ENCODE assay signal across 22 cellular contexts in genomic region chr15:58589047-58589446, GRCh38.
"Had no signal": no experiment of that assay in that cellular context is flagged by ENCODE, and none has a peak within 500 bp of the region (broad histone marks: within the 10 kb centered on the region; RNA-seq: fewer than 3 reads in every experiment).

No MANE protein-coding gene starts in this region.

- H3K9ac ChIP-seq: neural progenitor cell had no signal

- FAIRE-seq: endothelial cell of umbilical vein had no signal

- H3K27ac ChIP-seq: coronary artery, hepatocyte, lower lobe of right lung, neural progenitor cell, ovary, tibial artery, upper lobe of right lung, vagina had no signal

- H3K4me1 ChIP-seq: neural progenitor cell, tibial artery, vagina had no signal

- H3K27me3 Mint-ChIP-seq: stimulated activated naive CD8-positive, alpha-beta T cell treated with anti-CD3 and anti-CD28 coated beads, Interleukin-15, Interleukin-2, amounts not matched to agents 100 ng/mL and 50 ng/mL, for 24 hours had no signal

- ATAC-seq: lower lobe of right lung; right cardiac atrium; stimulated activated memory B cell treated with anti-CD40 and anti-IgM and Interleukin-4, amounts not matched to agents 10 μg/mL and 1 μg/mL and 100 μg/mL, for 72 hours; upper lobe of right lung had no signal

- H3K4me3 ChIP-seq: coronary artery, hepatocyte, lower lobe of right lung, neural progenitor cell, ovary, tibial artery, upper lobe of right lung, vagina had no signal

- DNase-seq: effector CD4-positive, alpha-beta T cell; endodermal cell; erythroblast; foreskin melanocyte; head of caudate nucleus; lower lobe of right lung; naive B cell; nucleus accumbens; ovary; right cardiac atrium; stimulated activated CD4-positive, alpha-beta T cell treated with anti-CD3 and anti-CD28 coated beads, Interleukin-4, amount 100 ng/mL, for 1 hour; stimulated activated CD8-positive, alpha-beta memory T cell treated with anti-CD3 and anti-CD28 coated beads, Interleukin-4, amount 100 ng/mL, for 48 hours; tibial artery; upper lobe of right lung had no signal

- H3K27me3 ChIP-seq: hepatocyte, neural progenitor cell, ovary, upper lobe of right lung, vagina had no signal

- H3K36me3 Mint-ChIP-seq: naive B cell had no signal

- H3K9me3 ChIP-seq: lower lobe of right lung, ovary, tibial artery, upper lobe of right lung, vagina had no signal

- H3K27ac Mint-ChIP-seq: memory B cell; neural progenitor cell; stimulated activated memory B cell treated with anti-CD40 and anti-IgM and Interleukin-4, amounts not matched to agents 10 μg/mL and 1 μg/mL and 100 μg/mL, for 72 hours; stimulated activated naive CD8-positive, alpha-beta T cell treated with anti-CD3 and anti-CD28 coated beads, Interleukin-15, Interleukin-2, amounts not matched to agents 100 ng/mL and 50 ng/mL, for 24 hours had no signal

- H3K4me3 Mint-ChIP-seq: endodermal cell; memory B cell; naive B cell; neural progenitor cell; stimulated activated memory B cell treated with anti-CD40 and anti-IgM and Interleukin-4, amounts not matched to agents 10 μg/mL and 1 μg/mL and 100 μg/mL, for 72 hours; stimulated activated naive CD8-positive, alpha-beta T cell treated with anti-CD3 and anti-CD28 coated beads, Interleukin-15, Interleukin-2, amounts not matched to agents 100 ng/mL and 50 ng/mL, for 24 hours had no signal

- H3K9me3 Mint-ChIP-seq: endodermal cell; stimulated activated memory B cell treated with anti-CD40 and anti-IgM and Interleukin-4, amounts not matched to agents 10 μg/mL and 1 μg/mL and 100 μg/mL, for 72 hours; stimulated activated naive CD8-positive, alpha-beta T cell treated with anti-CD3 and anti-CD28 coated beads, Interleukin-15, Interleukin-2, amounts not matched to agents 100 ng/mL and 50 ng/mL, for 24 hours had no signal

- H3K36me3 ChIP-seq: lower lobe of right lung, neural progenitor cell, ovary, upper lobe of right lung, vagina had no signal

- H3K79me2 ChIP-seq: hepatocyte had no signal

- H2AFZ ChIP-seq: hepatocyte, neural progenitor cell had no signal

- H3K4me2 ChIP-seq: hepatocyte, neural progenitor cell had no signal
